2 cellular contexts compared by ENCODE assay signal in the genomic region with DNA sequence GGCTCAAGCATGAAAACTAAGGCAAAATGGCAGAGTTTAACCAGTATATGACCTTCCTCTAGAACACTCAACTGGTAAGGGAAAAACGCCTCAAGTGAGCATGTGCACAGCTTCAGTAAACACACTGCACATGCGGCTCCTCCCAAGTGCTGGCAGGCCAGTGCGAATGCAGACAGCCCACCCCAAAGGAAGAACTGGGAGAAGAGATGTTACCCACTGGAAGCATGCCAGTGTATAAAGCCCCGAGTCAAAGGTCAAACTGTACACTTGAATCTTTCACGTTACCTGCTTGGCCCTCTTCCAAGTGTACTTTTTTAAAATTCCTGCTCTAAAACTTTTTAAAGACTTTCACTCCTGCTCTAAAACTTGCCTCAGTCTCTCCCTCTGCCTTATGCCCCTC.
TF ChIP-seq lines count a peak whose summit lies in the region.

No MANE protein-coding gene starts in this region.

TF ChIP-seq in IMR-90, 13 proteins besides CTCF, POLR2A, EP300 and RAD21:
- TF ChIP-seq MAFK (IDR thresholded peaks at IDR 0.05; ENCODE audit: low read depth, low read length) (no peak), FOS (IDR thresholded peaks at IDR 0.05; ENCODE audit: low read depth, low read length) (no peak), CEBPB (IDR thresholded peaks at IDR 0.05; ENCODE audit: low read depth, low read length) (no peak), BHLHE40 (IDR thresholded peaks at IDR 0.05; ENCODE audit: low read depth, low read length) (no peak), USF2 (IDR thresholded peaks at IDR 0.05; ENCODE audit: low read depth, low read length) (no peak), ELK1 (IDR thresholded peaks at IDR 0.05; ENCODE audit: borderline replicate concordance, low read depth, low read length) (no peak), RCOR1 (IDR thresholded peaks at IDR 0.05; ENCODE audit: insufficient replicate concordance, low read length) (no peak), CHD1 (IDR thresholded peaks at IDR 0.05; ENCODE audit: low read depth, low read length) (no peak), MXI1 (IDR thresholded peaks at IDR 0.05; ENCODE audit: borderline replicate concordance, low read depth, low read length) (no peak), NFE2L2 (IDR thresholded peaks at IDR 0.05; ENCODE audit: low read depth, low read length) (no peak), SMC3 (IDR thresholded peaks at IDR 0.05; ENCODE audit: low read depth, low read length) (no peak), MAZ (IDR thresholded peaks at IDR 0.05; ENCODE audit: borderline replicate concordance, low read depth, low read length) (no peak), RFX5 (IDR thresholded peaks at IDR 0.05; ENCODE audit: low read depth, low read length) (no peak)

TF ChIP-seq in HEK293T, 16 proteins besides CTCF, POLR2A, EP300 and RAD21:
- TF ChIP-seq TARDBP (IDR thresholded peaks at IDR 0.05) (no peak), ELF4 (IDR thresholded peaks at IDR 0.05) (no peak), BHLHE40 (IDR thresholded peaks at IDR 0.05; ENCODE audit: borderline replicate concordance) (no peak)
